Comparison of ENCODE assay signal across 8 cellular contexts in the genomic region with DNA sequence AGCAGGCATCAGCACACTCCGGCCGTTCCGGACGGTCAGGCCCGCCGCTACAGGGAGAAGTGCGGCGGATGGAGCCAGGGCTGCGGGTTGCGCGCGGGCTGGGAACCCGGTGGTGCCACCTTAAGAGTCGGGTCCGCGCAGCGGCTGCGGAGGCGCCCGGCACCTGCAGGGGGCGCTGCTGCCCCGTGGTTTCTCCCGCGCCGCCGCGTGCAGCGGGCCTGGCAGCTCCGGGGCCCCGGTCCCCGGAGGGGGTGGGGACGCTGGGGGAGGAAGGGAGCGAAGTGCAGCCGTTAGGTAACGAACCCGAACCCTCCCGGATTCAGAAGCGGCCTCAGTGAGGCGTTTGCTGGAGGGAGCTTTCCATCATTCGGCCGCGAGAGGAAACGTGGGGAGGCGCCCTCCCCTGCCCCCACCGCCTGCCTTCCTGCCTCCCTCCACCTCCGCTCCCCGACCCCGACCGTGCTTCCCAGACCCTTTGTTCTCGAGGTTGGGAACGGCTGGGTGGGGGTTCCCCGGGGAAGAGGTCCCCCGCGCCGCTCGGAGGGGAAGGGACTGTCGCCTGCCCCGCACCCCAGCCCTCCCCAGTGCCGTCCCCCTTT. TPM values are rescaled to one million over a fixed set of nuclear protein-coding genes. Genes with fewer than 3 reads are reported as not detected.
DNase-seq lines count a peak whose midpoint lies in the region; ATAC-seq and TF ChIP-seq lines count a peak whose summit lies in the region.

No MANE protein-coding gene starts in this region.

- H3K36me3 ChIP-seq in H7 (replicated peaks; ENCODE audit: control insufficient read depth, insufficient read depth, low read length) (no peaks in the 10 kb centered on the region), Loucy (ENCODE audit: insufficient read depth, low read length) (no peaks in the 10 kb centered on the region), vagina (no peaks in the 10 kb centered on the region)

- intact Hi-C loops in right cardiac atrium (cut with DNase I) = loop anchor here (2.0 to 10.0 kb wide), 10 partner anchors 37 to 1579 kb away; a partner anchor contains a TSS
- intact Hi-C loops in vagina (cut with DNase I) = loop anchor here (2.0 to 10.0 kb wide), 3 partner anchors 39 to 849 kb away; a partner anchor contains a TSS

- H3K27me3 ChIP-seq in H7 (ENCODE audit: control insufficient read depth, insufficient read depth, low read length) (peaks cover 39% of the 10 kb centered on the region), Loucy (ENCODE audit: insufficient read depth, low read length, poor library complexity, severe bottlenecking) (no peaks in the 10 kb centered on the region), right cardiac atrium (ENCODE audit: control insufficient read depth, insufficient read depth) (no peaks in the 10 kb centered on the region), vagina (no peaks in the 10 kb centered on the region)

- POLR2A ChIA-PET in T-cell (lab: Charles Lee) = no interaction called here

- peak overlapping the region; percentile 89 for H2AFZ ChIP-seq in Loucy (ENCODE audit: low read length)

- peak overlapping the region; percentile 82 to 88 (median 87) for H3K4me3 Mint-ChIP-seq in T-cell

- H4K20me1 ChIP-seq in Loucy (ENCODE audit: insufficient read depth, low read length, poor library complexity, severe bottlenecking) = no peaks in the 10 kb centered on the region

- peaks cover 6% of the 10 kb centered on the region; the same call in 1 of the 2 replicates for H3F3A ChIP-seq in Loucy (ENCODE audit: low read depth)

- H3K4me1 Mint-ChIP-seq in T-cell = peaks cover 22 to 25% (median 25%) of the 10 kb centered on the region in 3 donors

- CTCF ChIA-PET in T-cell (lab: Charles Lee) = interaction anchor here (0.5 to 3.3 kb wide), 24 partner anchors 16 to 1494 kb away, joined by 3 to 16 read pairs (median 4); a partner anchor contains a TSS

- H3K27ac ChIP-seq in angular gyrus (ENCODE audit: low read depth, low read length) (peak overlapping the region; percentile 80), right cardiac atrium (ENCODE audit: low read length) (peak overlapping the region; percentile 73), vagina (peak overlapping the region; percentile 68)

- H3K9me3 Mint-ChIP-seq in T-cell = no peaks in the 10 kb centered on the region

- H3K9ac ChIP-seq in Loucy (ENCODE audit: low read depth, low read length, poor library complexity, severe bottlenecking) = peak overlapping the region; percentile 89

- no peak for TF ChIP-seq POLR2A in vagina (IDR thresholded peaks at IDR 0.05)

- H3K4me1 ChIP-seq in Loucy (ENCODE audit: insufficient read depth, low read length, poor library complexity, severe bottlenecking) (no peaks in the 10 kb centered on the region), right cardiac atrium (ENCODE audit: control insufficient read depth, insufficient read depth, low read length) (no peaks in the 10 kb centered on the region), vagina (peaks cover 21% of the 10 kb centered on the region)

- H3K27me3 Mint-ChIP-seq in T-cell = peaks cover 32 to 55% of the 10 kb centered on the region in 2 donors

- H3K4me3 ChIP-seq in GM12865 (ENCODE audit: low read depth, low read length) = peak overlapping the region; percentile 84
- H3K4me3 ChIP-seq in H7 (ENCODE audit: insufficient read depth, low read depth, low read length) = peak overlapping the region; percentile 82
- peak overlapping the region; percentile 79 for H3K4me3 ChIP-seq in Loucy (ENCODE audit: low read length, poor library complexity, severe bottlenecking)
- peak overlapping the region; percentile 79 for H3K4me3 ChIP-seq in right cardiac atrium (ENCODE audit: low read length)
- H3K4me3 ChIP-seq in vagina = peak overlapping the region; percentile 77 to 82

- WGBS in right cardiac atrium = under 1% methylated on average over 59 of the region's 59 CpGs

- H3K79me2 ChIP-seq in Loucy (ENCODE audit: insufficient read depth, low read length) = no peaks in the 10 kb centered on the region

- H3K36me3 Mint-ChIP-seq in T-cell = no peaks in the 10 kb centered on the region

- H3K4me2 ChIP-seq in Loucy (ENCODE audit: low read depth, low read length, poor library complexity, severe bottlenecking) = peak overlapping the region; percentile 82

- H3K9me3 ChIP-seq in Loucy (ENCODE audit: insufficient read depth, low read depth, low read length) (no peaks in the 10 kb centered on the region), right cardiac atrium (ENCODE audit: control insufficient read depth, low read length) (no peaks in the 10 kb centered on the region), vagina (no peaks in the 10 kb centered on the region)

- peak; percentile 89 for TF ChIP-seq CTCF in GM12865 (IDR thresholded peaks at IDR 0.05; ENCODE audit: insufficient read depth, low read depth, low read length, missing control alignments)
- peak; percentile 76 for TF ChIP-seq CTCF in Loucy (conservative IDR thresholded peaks at IDR 0.05; ENCODE audit: low read length)
- TF ChIP-seq CTCF in vagina (IDR thresholded peaks at IDR 0.05) = peak; percentile 80 to 100 (median 95)

- peak overlapping the region in 1 of 2 donors; percentile 55 for H3K27ac Mint-ChIP-seq in T-cell

- DNase-seq in GM12865 (ENCODE audit: low read depth) (peak; percentile 92), H7 (peak; percentile 99), T-cell (peak; percentile 66 to 90 (median 81)), right cardiac atrium (peak; percentile 85 to 95 (median 95)), putamen (ENCODE audit: low spot score) (peak; percentile 87), vagina (ENCODE audit: extremely low spot score in 2 of 2) (no peak)

- no peaks in the 10 kb centered on the region for H3K9me2 ChIP-seq in Loucy (replicated peaks; ENCODE audit: low read depth, low read length)

- peak; percentile 85 to 89 (median 87) for ATAC-seq in T-cell (replicated peaks in 1 of 4)
- peak; percentile 85 to 88 for ATAC-seq in right cardiac atrium

RNA-seq across cellular contexts. Expression of a gene that starts 29.7 kb away (rescaled TPM):
- total RNA-seq in H7 (2014; rRNA removed; shearing (Covaris generic)) = 10.4 and 15.1 TPM in 2 replicates
- total RNA-seq in T-cell (under 1 TPM; 0.12 to 0.72 (median 0.57) TPM), right cardiac atrium (1 to 10 TPM; 2.1 to 6.3 (median 4.6) TPM), vagina (2.7 TPM)
- polyA plus RNA-seq in right cardiac atrium = 0.88 TPM

RNA-seq across cellular contexts. Expression of a gene that starts 38.2 kb away (rescaled TPM):
- total RNA-seq in H7 (2014; rRNA removed; shearing (Covaris generic)) = 47.2 and 59.0 TPM in 2 replicates
- total RNA-seq in T-cell (10 to 100 TPM; 57.7 to 76.5 (median 66.1) TPM), right cardiac atrium (10 to 100 TPM; 26.6 to 36.1 (median 29.8) TPM), vagina (53.3 TPM)
- polyA plus RNA-seq in right cardiac atrium = 14.1 TPM

Comparison
In these comparisons a context has a peak if more than half of its experiments do, and no peak if none do; other contexts are left out.
1. DNase-seq: peak in GM12865 (single experiment), H7 (single experiment), T-cell (34 of 34), right cardiac atrium (3 of 3) and putamen (single experiment); none in vagina (0 of 2).
2. Peak in every context shown above with its lines, with median percentiles within 50 percentile points of each other: H3K4me3 ChIP-seq, CTCF ChIP-seq and H3K27ac ChIP-seq.